Comparison of ENCODE assay signal across 13 cellular contexts in genomic region chr16:27168790-27169189, GRCh38. TPM values are rescaled to one million over a fixed set of nuclear protein-coding genes. Genes with fewer than 3 reads are reported as not detected.
A peak's percentile ranks its signal among the peaks of the same experiment; 100 is the strongest.
DNase-seq lines count a peak whose midpoint lies in the region; ATAC-seq, FAIRE-seq and TF ChIP-seq lines count a peak whose summit lies in the region.
"Had no signal": no experiment of that assay in that cellular context is flagged by ENCODE, and none has a peak within 500 bp of the region (broad histone marks: within the 10 kb centered on the region; RNA-seq: fewer than 3 reads in every experiment).

No MANE protein-coding gene starts in this region.

- FAIRE-seq in H1 (lab: Jason Lieb, UNC): no peak

- WGBS in H1 (ENCODE audit: extremely low coverage in 1 of 2, insufficient coverage in 1 of 2, insufficient read length in 1 of 2, insufficient replicate concordance in 2 of 2, low coverage in 1 of 2, low lambda C conversion rate in 2 of 2, missing lambda C conversion rate in 1 of 2), 2 experiments: 93% methylated on average over 8 of the region's 8 CpGs; no CpG with 5 or more reads in 1 of the 2 experiments

- peaks cover 44% of the 10 kb centered on the region for H3K4me1 Mint-ChIP-seq in activated naive CD8-positive, alpha-beta T cell treated with anti-CD3 and anti-CD28 coated beads for 36 hours
- peaks cover 68% of the 10 kb centered on the region for H3K4me1 Mint-ChIP-seq in activated naive CD8-positive, alpha-beta T cell treated with anti-CD3 and anti-CD28 coated beads, Interleukin-2, amount 50 U/mL, for 24 hours
- H3K4me1 Mint-ChIP-seq in CD8-positive, alpha-beta T cell (ENCODE audit: low read depth): peaks cover 56% of the 10 kb centered on the region
- peaks cover 64 to 70% (median 65%) of the 10 kb centered on the region in 3 donors for H3K4me1 Mint-ChIP-seq in T-cell

- no peak overlapping the region for H2BK5ac ChIP-seq in H1 (ENCODE audit: low read depth, low read length)

- H4K91ac ChIP-seq in H1 (replicated peaks; ENCODE audit: insufficient read length, low read length): no peak overlapping the region

- intact Hi-C loops in CD8-positive, alpha-beta T cell (cut with DNase I, micrococcal nuclease): loop anchor here (1.0 to 2.0 kb wide), 6 partner anchors 11 to 282 kb away; no protein-coding TSS in a partner anchor

- TF ChIP-seq CTCF in CD8-positive, alpha-beta T cell (IDR thresholded peaks at IDR 0.05): no peak
- TF ChIP-seq CTCF in H1 (IDR thresholded peaks at IDR 0.05; ENCODE audit: control extremely low read depth in 1 of 3, insufficient read depth in 1 of 3, low read depth in 1 of 3, low read length in 3 of 3): no peak
- no peak for TF ChIP-seq CTCF in MM.1S (IDR thresholded peaks at IDR 0.05; ENCODE audit: low read length)

- H3K9me3 Mint-ChIP-seq in activated naive CD8-positive, alpha-beta T cell treated with anti-CD3 and anti-CD28 coated beads for 36 hours: peaks cover 10% of the 10 kb centered on the region
- peaks cover 13% of the 10 kb centered on the region for H3K9me3 Mint-ChIP-seq in activated naive CD8-positive, alpha-beta T cell treated with anti-CD3 and anti-CD28 coated beads, Interleukin-2, amount 50 U/mL, for 24 hours
- peaks cover 3% of the 10 kb centered on the region for H3K9me3 Mint-ChIP-seq in CD8-positive, alpha-beta T cell
- H3K9me3 Mint-ChIP-seq in T-cell: peaks cover 3 to 4% (median 3%) of the 10 kb centered on the region in 3 donors

- no peak overlapping the region for H3K4me2 ChIP-seq in H1 (ENCODE audit: insufficient read depth in 1 of 2, low read depth in 2 of 2, low read length in 2 of 2)
- no peak overlapping the region for H3K4me2 ChIP-seq in MM.1S (ENCODE audit: low read depth, low read length)

- H2BK15ac ChIP-seq in H1 (ENCODE audit: low read length): no peak overlapping the region

- no peaks in the 10 kb centered on the region for H3K27me3 Mint-ChIP-seq in activated naive CD8-positive, alpha-beta T cell treated with anti-CD3 and anti-CD28 coated beads for 36 hours
- peaks cover 2% of the 10 kb centered on the region for H3K27me3 Mint-ChIP-seq in activated naive CD8-positive, alpha-beta T cell treated with anti-CD3 and anti-CD28 coated beads, Interleukin-2, amount 50 U/mL, for 24 hours
- H3K27me3 Mint-ChIP-seq in CD8-positive, alpha-beta T cell (ENCODE audit: low read depth): no peaks in the 10 kb centered on the region
- H3K27me3 Mint-ChIP-seq in T-cell: no peaks in the 10 kb centered on the region
- H3K27me3 Mint-ChIP-seq: B cell had no signal

- no peak for TF ChIP-seq POLR2A in H1 (IDR thresholded peaks at IDR 0.05; ENCODE audit: control extremely low read depth in 1 of 2, low read depth in 2 of 2, low read length in 2 of 2)

- H3K9ac ChIP-seq in H1 (replicated peaks in 1 of 4; ENCODE audit: extremely low read depth in 1 of 4, low read depth in 3 of 4, low read length in 3 of 4): no peak overlapping the region
- H3K9ac ChIP-seq in MM.1S (ENCODE audit: low read length): no peak overlapping the region

- H3K27me3 ChIP-seq in CD8-positive, alpha-beta T cell (ENCODE audit: insufficient read depth, low read length): no peaks in the 10 kb centered on the region
- H3K27me3 ChIP-seq in H1 (replicated peaks in 1 of 4; ENCODE audit: control insufficient read depth in 3 of 4, extremely low read depth in 1 of 4, insufficient read depth in 3 of 4, low read length in 3 of 4) (no peaks in the 10 kb centered on the region; a peak in 1 of 7 replicates), MM.1S (replicated peaks; ENCODE audit: insufficient read depth, low read length) (no peaks in the 10 kb centered on the region)

- no peak overlapping the region for H4K5ac ChIP-seq in H1 (ENCODE audit: insufficient read length, low read depth, low read length)

- H3K79me2 ChIP-seq in H1 (ENCODE audit: control insufficient read depth in 1 of 2, insufficient read depth in 2 of 2, low read length in 2 of 2) (no peaks in the 10 kb centered on the region), MM.1S (ENCODE audit: low read length) (no peaks in the 10 kb centered on the region)

- no peak overlapping the region for H3K27ac ChIP-seq in CD8-positive, alpha-beta T cell (ENCODE audit: low read depth, low read length)
- no peak overlapping the region for H3K27ac ChIP-seq in H1 (ENCODE audit: low read depth, low read length)
- H3K27ac ChIP-seq in MM.1S (ENCODE audit: low read length): no peak overlapping the region

- H3K4ac ChIP-seq in H1 (replicated peaks; ENCODE audit: insufficient read length, low read depth, low read length): no peak overlapping the region

- POLR2A ChIA-PET in CD8-positive, alpha-beta T cell (lab: Charles Lee): interaction anchor here (0.5 to 1.3 kb wide), 2 partner anchors 69 to 198 kb away, joined by 3 to 7 read pairs; no protein-coding TSS in a partner anchor
- POLR2A ChIA-PET in T-cell (lab: Charles Lee): interaction anchor here (0.6 kb wide), 3 partner anchors 11 to 258 kb away, joined by 3 read pairs; no protein-coding TSS in a partner anchor
- POLR2A ChIA-PET in H1 (lab: Charles Lee; ENCODE audit: partially characterized antibody): no interaction called here

- H3K9me3 ChIP-seq in CD8-positive, alpha-beta T cell (ENCODE audit: low read length): no peaks in the 10 kb centered on the region
- H3K9me3 ChIP-seq in H1 (ENCODE audit: insufficient read depth in 2 of 2, low read depth in 1 of 2, low read length in 1 of 2): no peaks in the 10 kb centered on the region; a peak in 1 of 4 replicates
- no peaks in the 10 kb centered on the region for H3K9me3 ChIP-seq in MM.1S (replicated peaks; ENCODE audit: insufficient read depth, low read length)
- H3K9me3 ChIP-seq: HAP-1 had no signal

- no peak overlapping the region for H3K18ac ChIP-seq in H1 (ENCODE audit: extremely low read depth, low read length)

- H3K4me1 ChIP-seq in CD8-positive, alpha-beta T cell (ENCODE audit: insufficient read depth, low read length): peaks cover 55% of the 10 kb centered on the region
- no peaks in the 10 kb centered on the region for H3K4me1 ChIP-seq in H1 (replicated peaks in 1 of 4; ENCODE audit: control insufficient read depth in 3 of 4, insufficient read depth in 4 of 4, low read length in 3 of 4)
- peaks cover 12% of the 10 kb centered on the region for H3K4me1 ChIP-seq in MM.1S (ENCODE audit: low read length)
- H3K4me1 ChIP-seq: HAP-1 had no signal

- CTCF ChIA-PET in CD8-positive, alpha-beta T cell (lab: Charles Lee): interaction anchor here (1.0 to 5.0 kb wide), 9 partner anchors 10 to 280 kb away, joined by 3 to 48 read pairs (median 6); no protein-coding TSS in a partner anchor
- CTCF ChIA-PET in T-cell (lab: Charles Lee): interaction anchor here (0.6 to 2.9 kb wide), 10 partner anchors 10 to 1453 kb away, joined by 3 to 32 read pairs (median 10); partner anchors contain the start of genes GTF3C1 (in 1 of the 2), KATNIP (in 1 of the 2) and KDM8 (in 1 of the 2)
- CTCF ChIA-PET in H1 (lab: Charles Lee; ENCODE audit: partially characterized antibody): interaction anchor here (1.5 to 8.3 kb wide), 3 partner anchors 10 to 19 kb away, joined by 3 to 69 read pairs (median 41); no protein-coding TSS in a partner anchor

- H2AK5ac ChIP-seq in H1 (ENCODE audit: low read depth, low read length): no peak overlapping the region

- peaks cover 9% of the 10 kb centered on the region for H3F3A ChIP-seq in MM.1S (ENCODE audit: insufficient read depth, low read length)

- no peaks in the 10 kb centered on the region for H3K36me3 ChIP-seq in CD8-positive, alpha-beta T cell (ENCODE audit: insufficient read depth, low read length)
- H3K36me3 ChIP-seq in H1 (ENCODE audit: control insufficient read depth in 2 of 4, insufficient read depth in 4 of 4, low read length in 3 of 4) (no peaks in the 10 kb centered on the region), MM.1S (replicated peaks; ENCODE audit: insufficient read depth, low read length) (no peaks in the 10 kb centered on the region)
- H3K36me3 ChIP-seq: HAP-1 had no signal

- no peak overlapping the region for H4K8ac ChIP-seq in H1 (ENCODE audit: extremely low read depth, insufficient read depth, low read length)

- no peaks in the 10 kb centered on the region for H3K9me2 ChIP-seq in MM.1S (replicated peaks; ENCODE audit: insufficient read depth, low read length)

- H2BK120ac ChIP-seq in H1 (replicated peaks; ENCODE audit: low read depth, low read length): no peak overlapping the region

- H3K23me2 ChIP-seq in H1 (ENCODE audit: low read depth, low read length): no peaks in the 10 kb centered on the region

- H3K14ac ChIP-seq in H1 (ENCODE audit: insufficient read length): no peak overlapping the region

- TF ChIP-seq EP300 in H1 (IDR thresholded peaks at IDR 0.05; ENCODE audit: borderline replicate concordance in 1 of 2, low read depth in 2 of 2, low read length in 2 of 2): no peak

- no peak overlapping the region for H3K4me3 Mint-ChIP-seq in activated naive CD8-positive, alpha-beta T cell treated with anti-CD3 and anti-CD28 coated beads for 36 hours
- H3K4me3 Mint-ChIP-seq in activated naive CD8-positive, alpha-beta T cell treated with anti-CD3 and anti-CD28 coated beads, Interleukin-2, amount 50 U/mL, for 24 hours: no peak overlapping the region
- H3K4me3 Mint-ChIP-seq in CD8-positive, alpha-beta T cell: no peak overlapping the region
- peak overlapping the region in 1 of 3 donors; percentile 43 for H3K4me3 Mint-ChIP-seq in T-cell
- H3K4me3 Mint-ChIP-seq: B cell had no signal

- H2AFZ ChIP-seq in H1 (ENCODE audit: low read length) (no peak overlapping the region), MM.1S (ENCODE audit: low read length) (no peak overlapping the region)

- H3K56ac ChIP-seq in H1 (replicated peaks; ENCODE audit: insufficient read length, low read depth, low read length): no peak overlapping the region

- H3K36me3 Mint-ChIP-seq in activated naive CD8-positive, alpha-beta T cell treated with anti-CD3 and anti-CD28 coated beads for 36 hours: peaks cover 9% of the 10 kb centered on the region
- peaks cover 5% of the 10 kb centered on the region for H3K36me3 Mint-ChIP-seq in activated naive CD8-positive, alpha-beta T cell treated with anti-CD3 and anti-CD28 coated beads, Interleukin-2, amount 50 U/mL, for 24 hours (ENCODE audit: low read depth)
- no peaks in the 10 kb centered on the region for H3K36me3 Mint-ChIP-seq in CD8-positive, alpha-beta T cell
- H3K36me3 Mint-ChIP-seq in T-cell: no peaks in the 10 kb centered on the region

- H3K4me3 ChIP-seq in CD8-positive, alpha-beta T cell (ENCODE audit: low read depth, low read length): no peak overlapping the region
- no peak overlapping the region for H3K4me3 ChIP-seq in H1 (ENCODE audit: extremely low read depth in 1 of 4, insufficient read depth in 2 of 4, low read depth in 3 of 4, low read length in 4 of 4)
- no peak overlapping the region for H3K4me3 ChIP-seq in MM.1S (ENCODE audit: low read length)
- H3K4me3 ChIP-seq: HAP-1 had no signal

- no peak for ATAC-seq in activated naive CD8-positive, alpha-beta T cell treated with anti-CD3 and anti-CD28 coated beads, Interleukin-2, amount 50 U/mL, for 24 hours
- ATAC-seq in CD8-positive, alpha-beta T cell: no peak
- ATAC-seq in T-cell (replicated peaks in 1 of 4): no peak

- H3K27ac Mint-ChIP-seq in activated naive CD8-positive, alpha-beta T cell treated with anti-CD3 and anti-CD28 coated beads for 36 hours: peak overlapping the region; percentile 70
- no peak overlapping the region for H3K27ac Mint-ChIP-seq in activated naive CD8-positive, alpha-beta T cell treated with anti-CD3 and anti-CD28 coated beads, Interleukin-2, amount 50 U/mL, for 24 hours
- H3K27ac Mint-ChIP-seq in CD8-positive, alpha-beta T cell: peak overlapping the region; percentile 89
- peak overlapping the region; percentile 45 to 88 for H3K27ac Mint-ChIP-seq in T-cell

- H2BK20ac ChIP-seq in H1 (ENCODE audit: low read length): no peak overlapping the region

- no peak for DNase-seq in activated naive CD8-positive, alpha-beta T cell treated with anti-CD3 and anti-CD28 coated beads for 36 hours
- no peak for DNase-seq in activated naive CD8-positive, alpha-beta T cell treated with anti-CD3 and anti-CD28 coated beads, Interleukin-2, amount 50 U/mL, for 24 hours
- DNase-seq in CD8-positive, alpha-beta T cell: no peak
- DNase-seq in T-cell (no peak), H1 (ENCODE audit: low read depth in 1 of 2, low spot score in 2 of 2) (no peak), epidermal melanocyte (ENCODE audit: insufficient read length, low spot score) (no peak), CD1c-positive myeloid dendritic cell (ENCODE audit: extremely low spot score) (no peak), MM.1S (no peak)
- DNase-seq: IMR-90, NCI-H1417 treated with DMSO at 0.1 percent for 48 hours, NCI-H2081 had no signal

- H4K20me1 ChIP-seq in H1 (replicated peaks in 1 of 2; ENCODE audit: control insufficient read depth in 1 of 2, insufficient read depth in 2 of 2, low read length in 2 of 2): no peaks in the 10 kb centered on the region
- no peaks in the 10 kb centered on the region for H4K20me1 ChIP-seq in MM.1S (ENCODE audit: insufficient read depth, low read length)

- H3K79me1 ChIP-seq in H1 (ENCODE audit: low read depth, low read length): no peaks in the 10 kb centered on the region

- no peak overlapping the region for H2BK12ac ChIP-seq in H1 (ENCODE audit: low read depth, low read length)

- no peak overlapping the region for H3K23ac ChIP-seq in H1 (ENCODE audit: insufficient read length)

- TF ChIP-seq RAD21 in H1 (IDR thresholded peaks at IDR 0.05 in 1 of 2, conservative IDR thresholded peaks at IDR 0.05 in 1 of 2; ENCODE audit: low read depth in 2 of 2, low read length in 2 of 2): no peak

RNA-seq across cellular contexts. Expression of gene KDM8, which starts 34.5 kb away (rescaled TPM):
- 10 to 100 TPM in 1 of 2 experiments, 1 to 10 TPM in 1; 9.9 to 12.2 TPM for total RNA-seq in activated naive CD8-positive, alpha-beta T cell treated with anti-CD3 and anti-CD28 coated beads for 36 hours
- 10 to 100 TPM; 17.6 to 22.6 TPM for total RNA-seq in CD8-positive, alpha-beta T cell
- 10 to 100 TPM; 13.4 to 25.6 (median 23.5) TPM for total RNA-seq in T-cell
- total RNA-seq in H1 (2021; fragmentation: NEBNext Ultra II Directional; extraction: Animal tissue kit (Norgen Biotek cat#: 25700)): 10.3 and 14.6 TPM in 2 replicates
- 8.1 and 12.8 TPM in 2 replicates for polyA plus RNA-seq in H1 (2011; rRNA removed)
- 7.2 TPM for polyA plus RNA-seq in H1 (2011; cell fraction: cytosol; rRNA removed)
- 11.6 TPM for polyA plus RNA-seq in H1 (2011; cell fraction: nucleus; rRNA removed)
- 5.0 to 9.1 TPM (median 7.2 TPM) in 4 replicates for polyA plus RNA-seq in H1 (2012, experiment 1 of 2)
- 6.9 TPM for polyA plus RNA-seq in H1 (2012, experiment 2 of 2)
- 4.7 TPM for polyA plus RNA-seq in H1 (2013, experiment 1 of 2)
- 4.9 TPM for polyA plus RNA-seq in H1 (2013, experiment 2 of 2)
- polyA minus RNA-seq in H1 (2011; rRNA and poly(A)+ RNA removed): 6.5 and 11.8 TPM in 2 replicates
- polyA minus RNA-seq in H1 (2011; cell fraction: cytosol; rRNA and poly(A)+ RNA removed): 4.6 TPM
- 16.0 TPM for polyA minus RNA-seq in H1 (2011; cell fraction: nucleus; rRNA and poly(A)+ RNA removed)
